8 cellular contexts compared by ENCODE assay signal in genomic region chr1:149792912-149793521, GRCh38. TPM values are rescaled to one million over a fixed set of nuclear protein-coding genes. Genes with fewer than 3 reads are reported as not detected.
DNase-seq lines count a peak whose midpoint lies in the region; ATAC-seq lines count a peak whose summit lies in the region.
"Not testable (repeated sequence)": the region's sequence is repeated elsewhere in the genome, so short reads cannot be mapped to it uniquely, and the experiment has no call there.

No MANE protein-coding gene starts in this region.

- H3K4me3 ChIP-seq in NT2/D1 (ENCODE audit: insufficient read length, low read depth): peak overlapping the region; percentile 30
- peak overlapping the region in 1 of 2 donors; percentile 62 for H3K4me3 ChIP-seq in mucosa of rectum (ENCODE audit: low read length in 2 of 2)

- H3K36me3 ChIP-seq in NT2/D1 (ENCODE audit: insufficient read depth, insufficient read length, low read length); mucosa of rectum (ENCODE audit: control insufficient read depth in 2 of 2, insufficient read depth in 2 of 2, low read length in 2 of 2): not testable (repeated sequence)

- H3K27ac ChIP-seq in mucosa of rectum (ENCODE audit: low read depth in 2 of 2, low read length in 2 of 2): peak overlapping the region; percentile 65 to 68

- in situ Hi-C loops in Caki2 (cut with HindIII; ENCODE audit: low pct_unique_long_range_greater_than_20kb, low sequenced_read_pairs): not testable (repeated sequence)

- H3K27me3 ChIP-seq in NT2/D1 (ENCODE audit: insufficient read depth, insufficient read length); mucosa of rectum (ENCODE audit: control insufficient read depth in 2 of 2, insufficient read depth in 2 of 2, low read length in 2 of 2): not testable (repeated sequence)

- H3K9me3 ChIP-seq in NT2/D1 (ENCODE audit: insufficient read depth, low read length); mucosa of rectum (ENCODE audit: control insufficient read depth in 2 of 2, low read length in 2 of 2): not testable (repeated sequence)

- not testable (repeated sequence) for H3K4me1 ChIP-seq in NT2/D1 (ENCODE audit: insufficient read depth, insufficient read length); mucosa of rectum (ENCODE audit: control insufficient read depth in 2 of 2, insufficient read depth in 2 of 2, low read length in 2 of 2)

- ATAC-seq in GM21447 (IDR thresholded peaks at IDR 0.05; ENCODE audit: unreplicated experiment) (peak; percentile 84), esophagus mucosa (peak; percentile 94)

- peak overlapping the region; percentile 21 for H3K9ac ChIP-seq in NT2/D1 (ENCODE audit: insufficient read length, low read depth)
- H3K9ac ChIP-seq in mucosa of rectum (ENCODE audit: low read depth in 1 of 2, low read length in 2 of 2): peak overlapping the region in 1 of 2 donors; percentile 54

- DNase-seq in Caki2 (ENCODE audit: low read depth): peak; percentile 69
- DNase-seq in HUDEP-2 (lab: John Stamatoyannopoulos, UW; ENCODE audit: unreplicated experiment in 76 of 76): peak in 41 of 76 experiments; percentile 4 to 53 (median 30)
- not testable (repeated sequence) for DNase-seq in NT2/D1 (ENCODE audit: low read depth, low spot score)
- DNase-seq in activated T-cell treated with anti-CD3 and anti-CD28 coated beads for 48 hours (ENCODE audit: low read depth): peak; percentile 87
- DNase-seq in stimulated activated CD8-positive, alpha-beta memory T cell treated with anti-CD3 and anti-CD28 coated beads, Interleukin-2, amount 100 ng/mL, for 1 hour (ENCODE audit: low read depth in 2 of 2): peak; percentile 53 to 72

RNA-seq across cellular contexts. Expression of gene FCGR1A, which starts 10.5 kb away (rescaled TPM):
- total RNA-seq in Caki2 (2014; rRNA removed; shearing (Covaris generic); ENCODE audit: low replicate concordance): not detected in 2 replicates
- 0.40 TPM for total RNA-seq in esophagus mucosa
